Comparison of ENCODE assay signal across 23 cellular contexts in the genomic region with DNA sequence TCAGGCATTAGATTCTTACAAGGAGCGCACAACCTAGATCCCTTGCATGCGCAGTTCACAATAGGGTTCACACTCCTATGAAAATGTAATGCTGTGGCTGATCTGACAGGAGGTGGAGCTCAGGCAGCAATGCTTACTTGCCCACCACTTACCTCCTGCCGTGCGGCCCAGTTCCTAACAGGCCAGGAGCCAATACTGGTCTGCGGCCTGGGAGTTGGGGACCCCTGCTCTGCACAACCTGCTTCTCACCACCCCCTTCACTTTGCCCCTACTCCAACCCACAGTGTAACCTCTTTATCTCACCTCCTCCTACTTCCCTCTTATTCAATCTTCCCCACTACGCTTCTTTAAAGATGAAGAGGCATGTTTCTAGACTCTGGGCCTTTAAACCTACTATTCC.
DNase-seq lines count a peak whose midpoint lies in the region; ATAC-seq and TF ChIP-seq lines count a peak whose summit lies in the region.
"Had no signal": no experiment of that assay in that cellular context is flagged by ENCODE, and none has a peak within 500 bp of the region (broad histone marks: within the 10 kb centered on the region; RNA-seq: fewer than 3 reads in every experiment).

No MANE protein-coding gene starts in this region.

- H3K36me3 ChIP-seq in Caco-2 (ENCODE audit: control insufficient read depth, insufficient read depth, low read length) (no peaks in the 10 kb centered on the region), HUES48 (ENCODE audit: control insufficient read depth, insufficient read depth, low read length) (peaks cover 4% of the 10 kb centered on the region; the same call in 1 of the 2 replicates)
- H3K36me3 ChIP-seq: SJCRH30 had no signal

- CTCF ChIA-PET in Caco-2 (lab: Charles Lee): no interaction called here
- CTCF ChIA-PET in WTC11 (lab: Charles Lee): interaction anchor here (1.3 kb wide), 1 partner anchor 29 kb away, joined by 4 read pairs; no protein-coding TSS in a partner anchor

- BruUV-seq in Caco-2 (replicated peaks; lab: Mats Ljungman, UMichigan): no TSS peak

- H3K4me1 ChIP-seq in Caco-2: peaks cover 59% of the 10 kb centered on the region
- peaks cover 44% of the 10 kb centered on the region for H3K4me1 ChIP-seq in HUES48 (ENCODE audit: control insufficient read depth, insufficient read depth, low read length)

- DNase-seq in Caco-2 (no peak), WTC11 (ENCODE audit: low spot score) (peak; percentile 35), activated T-cell treated with anti-CD3 and anti-CD28 coated beads for 4 hours (no peak), GOT3 (lab: John Stamatoyannopoulos, UW) (no peak), glutamatergic neuron (no peak)
- DNase-seq: AML-193; CD8-positive, alpha-beta memory T cell; DMS153; DND-41; KG1; MG63; NCI-H1105 treated with DMSO at 0.1 percent for 48 hours; NCI-H146; NCI-H1930; NCI-H2107; NCI-H524 treated with DMSO at 0.1 percent for 48 hours; NCI-H774; SJCRH30 had no signal

- peak overlapping the region; percentile 88 for H3K27ac Mint-ChIP-seq in Caco-2 (ENCODE audit: unreplicated experiment)
- no peak overlapping the region for H3K27ac Mint-ChIP-seq in WTC11
- peak overlapping the region in 2 of 3 experiments; percentile 77 to 85 for H3K27ac Mint-ChIP-seq in nephron
- H3K27ac Mint-ChIP-seq in glutamatergic neuron (ENCODE audit: unreplicated experiment): no peak overlapping the region

- no peaks in the 10 kb centered on the region for H3K9me3 Mint-ChIP-seq in Caco-2 (ENCODE audit: unreplicated experiment)
- H3K9me3 Mint-ChIP-seq in WTC11: no peaks in the 10 kb centered on the region
- H3K9me3 Mint-ChIP-seq in nephron: no peaks in the 10 kb centered on the region
- H3K9me3 Mint-ChIP-seq in glutamatergic neuron (ENCODE audit: unreplicated experiment): no peaks in the 10 kb centered on the region
- H3K9me3 Mint-ChIP-seq: CD14-positive monocyte; CD8-positive, alpha-beta memory T cell had no signal

- POLR2A ChIA-PET in Caco-2 (lab: Charles Lee) (no interaction called here), WTC11 (lab: Charles Lee) (no interaction called here)

- H3K27ac ChIP-seq in HUES48 (ENCODE audit: low read depth, low read length): peak overlapping the region; percentile 74
- H3K27ac ChIP-seq: SJCRH30 had no signal

- H3K9me3 ChIP-seq in Caco-2 (no peaks in the 10 kb centered on the region), HUES48 (ENCODE audit: control insufficient read depth, insufficient read depth, low read length) (no peaks in the 10 kb centered on the region)
- H3K9me3 ChIP-seq: MG63, SJCRH30 had no signal

- H3K9ac ChIP-seq in HUES48 (ENCODE audit: low read depth, low read length): no peak overlapping the region

- peaks cover 40% of the 10 kb centered on the region for H3K4me1 Mint-ChIP-seq in Caco-2 (ENCODE audit: low read depth, unreplicated experiment)
- peaks cover 36% of the 10 kb centered on the region for H3K4me1 Mint-ChIP-seq in WTC11
- H3K4me1 Mint-ChIP-seq in nephron: peaks cover 44% of the 10 kb centered on the region
- H3K4me1 Mint-ChIP-seq in glutamatergic neuron (ENCODE audit: low read depth, unreplicated experiment): peaks cover 13% of the 10 kb centered on the region
- H3K4me1 Mint-ChIP-seq: CD8-positive, alpha-beta memory T cell had no signal

- H3K4me3 Mint-ChIP-seq in Caco-2 (ENCODE audit: unreplicated experiment) (peak overlapping the region; percentile 2), WTC11 (no peak overlapping the region), nephron (no peak overlapping the region), glutamatergic neuron (ENCODE audit: unreplicated experiment) (no peak overlapping the region)
- H3K4me3 Mint-ChIP-seq: CD14-positive monocyte; CD8-positive, alpha-beta memory T cell had no signal

- no peaks in the 10 kb centered on the region for H3K27me3 ChIP-seq in Caco-2 (replicated peaks; ENCODE audit: control insufficient read depth, insufficient read depth, low read length)
- H3K27me3 ChIP-seq in HUES48 (ENCODE audit: control insufficient read depth, insufficient read depth, low read length): no peaks in the 10 kb centered on the region
- H3K27me3 ChIP-seq: MG63, SJCRH30 had no signal

- intact Hi-C loops in Caco-2 (cut with micrococcal nuclease; ENCODE audit: unreplicated experiment): loop anchor here (5.0 to 10.0 kb wide), 2 partner anchors 85 to 247 kb away; no protein-coding TSS in a partner anchor

- TF ChIP-seq CTCF in Caco-2 (IDR thresholded peaks at IDR 0.05; ENCODE audit: insufficient read depth in 1 of 2, low read depth in 1 of 2, low read length in 1 of 2, severe bottlenecking in 1 of 2, unreplicated experiment in 1 of 2) (no peak), WTC11 (IDR thresholded peaks at IDR 0.05) (no peak), nephron (IDR thresholded peaks at IDR 0.05; ENCODE audit: unreplicated experiment in 3 of 3) (no peak), glutamatergic neuron (IDR thresholded peaks at IDR 0.05; ENCODE audit: partially characterized antibody, unreplicated experiment) (no peak)

- peak; percentile 46; the same call in 1 of the 2 replicates for ATAC-seq in WTC11
- ATAC-seq: Right ventricle myocardium inferior, SK-N-SH treated with all-trans-retinoic acid at 6 μM for 48 hours had no signal

- H3K36me3 Mint-ChIP-seq in Caco-2 (ENCODE audit: insufficient read depth, unreplicated experiment) (peaks cover 19% of the 10 kb centered on the region), WTC11 (no peaks in the 10 kb centered on the region), nephron (ENCODE audit: low read depth) (peaks cover 13% of the 10 kb centered on the region), glutamatergic neuron (ENCODE audit: unreplicated experiment) (no peaks in the 10 kb centered on the region)

- H3K4me3 ChIP-seq in Caco-2 (ENCODE audit: low read depth, low read length) (no peak overlapping the region), HUES48 (ENCODE audit: low read depth, low read length) (no peak overlapping the region)
- H3K4me3 ChIP-seq: MG63, SJCRH30 had no signal

- no peaks in the 10 kb centered on the region for H3K27me3 Mint-ChIP-seq in Caco-2 (ENCODE audit: insufficient read depth, unreplicated experiment)
- H3K27me3 Mint-ChIP-seq in WTC11 (ENCODE audit: low read depth): no peaks in the 10 kb centered on the region
- no peaks in the 10 kb centered on the region for H3K27me3 Mint-ChIP-seq in nephron (ENCODE audit: low read depth)
- no peaks in the 10 kb centered on the region for H3K27me3 Mint-ChIP-seq in glutamatergic neuron (ENCODE audit: unreplicated experiment)
- H3K27me3 Mint-ChIP-seq: CD8-positive, alpha-beta memory T cell had no signal

TF ChIP-seq in WTC11, 78 proteins besides CTCF, POLR2A, EP300 and RAD21:
- TF ChIP-seq FOXP1 (CRISPR knock-in tag; IDR thresholded peaks at IDR 0.05; ENCODE audit: borderline replicate concordance) (no peak), IRF2 (CRISPR knock-in tag; IDR thresholded peaks at IDR 0.05; ENCODE audit: borderline replicate concordance, low read depth) (no peak), ZBTB43 (CRISPR knock-in tag; IDR thresholded peaks at IDR 0.05) (no peak)
TF ChIP-seq in WTC11: peak in this region for 0.

Comparison
In these comparisons a context has a peak if more than half of its experiments do, and no peak if none do; other contexts are left out.
1. H3K27ac Mint-ChIP-seq: peak in Caco-2 (single experiment) and nephron (2 of 3); none in WTC11 (single experiment) and glutamatergic neuron (single experiment).